In the genomic region with DNA sequence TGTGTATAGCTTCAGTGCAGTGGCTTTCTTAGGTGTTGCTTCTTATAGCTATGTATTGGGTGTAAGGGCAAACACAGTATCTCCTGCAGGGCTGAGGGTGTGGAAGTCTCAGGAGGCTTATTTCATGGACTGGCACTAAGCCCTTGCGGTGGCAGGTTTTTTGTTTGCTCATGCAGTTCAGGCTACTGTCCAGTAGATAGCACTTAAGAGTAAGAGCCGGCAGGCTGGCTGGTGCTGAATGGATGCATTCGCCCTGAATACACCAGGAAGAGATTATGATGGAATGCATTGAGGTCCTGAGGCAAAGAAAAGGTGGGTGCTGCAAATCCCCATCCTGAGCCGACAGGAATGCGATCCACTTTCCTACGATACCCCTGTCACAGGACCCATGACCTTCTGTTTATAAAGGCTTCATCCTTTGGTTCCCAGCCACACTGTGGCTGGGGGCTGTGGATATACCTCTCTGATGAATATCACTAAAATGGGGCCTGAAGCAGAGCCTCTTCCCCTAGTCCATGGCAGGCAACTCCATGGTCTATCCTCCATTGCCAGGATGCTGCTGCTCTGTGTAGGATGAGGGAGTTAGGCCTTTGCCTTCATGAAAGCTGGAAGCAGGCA, we compare ENCODE assay signal across 9 cellular contexts. TPM values are rescaled to one million over a fixed set of nuclear protein-coding genes. Genes with fewer than 3 reads are reported as not detected.
DNase-seq lines count a peak whose midpoint lies in the region; ATAC-seq, FAIRE-seq and TF ChIP-seq lines count a peak whose summit lies in the region.
"Had no signal": no experiment of that assay in that cellular context is flagged by ENCODE, and none has a peak within 500 bp of the region (broad histone marks: within the 10 kb centered on the region; RNA-seq: fewer than 3 reads in every experiment).

No MANE protein-coding gene starts in this region.

- DNase-seq in DMS114 treated with DMSO at 0.1 percent for 48 hours (lab: John Stamatoyannopoulos, UW; ENCODE audit: unreplicated experiment) (peak; percentile 3), Kasumi-1 (lab: John Stamatoyannopoulos, UW) (peak; percentile 23 to 30), UCSD-AML1 (lab: John Stamatoyannopoulos, UW; ENCODE audit: unreplicated experiment) (peak; percentile 20), iPS DF 19.7 (ENCODE audit: low read depth, low spot score) (peak; percentile 42), C1 segment of cervical spinal cord (lab: John Stamatoyannopoulos, UW) (no peak), GM12891 (ENCODE audit: insufficient read length, low spot score) (no peak)

- ATAC-seq in HG03196 (IDR thresholded peaks at IDR 0.05; ENCODE audit: unreplicated experiment) = no peak
- ATAC-seq in GM21447 (IDR thresholded peaks at IDR 0.05; ENCODE audit: unreplicated experiment) = no peak

- FAIRE-seq in GM12891 (lab: Jason Lieb, UNC) = no peak
- FAIRE-seq: islet of Langerhans had no signal

- no peak for TF ChIP-seq POLR2A in GM12891 (IDR thresholded peaks at IDR 0.05; ENCODE audit: low read depth, low read length)

TF ChIP-seq in GM12891, 5 proteins besides CTCF, POLR2A, EP300 and RAD21:
- no peak for TF ChIP-seq POLR2AphosphoS5 (IDR thresholded peaks at IDR 0.05; ENCODE audit: low read depth, low read length)
- no peak for TF ChIP-seq TAF1 (IDR thresholded peaks at IDR 0.05; ENCODE audit: low read depth, low read length)
- TF ChIP-seq SPI1 (IDR thresholded peaks at IDR 0.05; ENCODE audit: low read depth, low read length) = no peak
- TF ChIP-seq PAX5 (IDR thresholded peaks at IDR 0.05; ENCODE audit: insufficient read depth, low read length, severe bottlenecking) = no peak
- no peak for TF ChIP-seq POU2F2 (IDR thresholded peaks at IDR 0.05; ENCODE audit: low read depth, low read length)

RNA-seq across cellular contexts. Expression of a gene that starts 44.9 kb away (rescaled TPM):
- not detected for polyA plus RNA-seq in GM12891 (2012; ENCODE audit: low read depth, missing spikeins)

RNA-seq across cellular contexts. Expression of a gene that starts 52.5 kb away (rescaled TPM):
- not detected for polyA plus RNA-seq in GM12891 (2012; ENCODE audit: low read depth, missing spikeins)

RNA-seq across cellular contexts. Expression of a gene that starts 54.9 kb away (rescaled TPM):
- not detected for polyA plus RNA-seq in GM12891 (2012; ENCODE audit: low read depth, missing spikeins)

Comparison
In these comparisons a context has a peak if more than half of its experiments do, and no peak if none do; other contexts are left out.
1. DNase-seq: peak in DMS114 treated with DMSO at 0.1 percent for 48 hours (single experiment), Kasumi-1 (2 of 2), UCSD-AML1 (single experiment) and iPS DF 19.7 (single experiment); none in C1 segment of cervical spinal cord (0 of 14) and GM12891 (single experiment).